ENCODE assay signal across 26 cellular contexts in genomic region chr10:127912607-127913367, GRCh38. TPM values are rescaled to one million over a fixed set of nuclear protein-coding genes. Genes with fewer than 3 reads are reported as not detected.
DNase-seq lines count a peak whose midpoint lies in the region; ATAC-seq and TF ChIP-seq lines count a peak whose summit lies in the region.
"Had no signal": no experiment of that assay in that cellular context is flagged by ENCODE, and none has a peak within 500 bp of the region (broad histone marks: within the 10 kb centered on the region; RNA-seq: fewer than 3 reads in every experiment).

No MANE protein-coding gene starts in this region.

- H3K4me1 ChIP-seq in left ventricle myocardium inferior: peaks cover 77% of the 10 kb centered on the region
- peaks cover 0 to 58% of the 10 kb centered on the region in 2 donors for H3K4me1 ChIP-seq in right atrium auricular region
- peaks cover 0 to 3% of the 10 kb centered on the region in 2 donors for H3K4me1 ChIP-seq in neuronal stem cell (ENCODE audit: control insufficient read depth in 2 of 2, insufficient read depth in 1 of 2, low read depth in 1 of 2, low read length in 2 of 2)

- H2AK5ac ChIP-seq in neuronal stem cell (ENCODE audit: low read depth, low read length): no peak overlapping the region

- H3K36me3 ChIP-seq in left ventricle myocardium inferior: no peaks in the 10 kb centered on the region
- no peaks in the 10 kb centered on the region for H3K36me3 ChIP-seq in right atrium auricular region
- no peaks in the 10 kb centered on the region for H3K36me3 ChIP-seq in neuronal stem cell (replicated peaks in 1 of 2; ENCODE audit: control insufficient read depth in 2 of 2, insufficient read depth in 2 of 2, low read length in 2 of 2)

- no peak for DNase-seq in left ventricle myocardium inferior
- DNase-seq in Right ventricle myocardium superior: no peak
- no peak for DNase-seq in right atrium auricular region (ENCODE audit: low spot score)
- no peak for DNase-seq in neuronal stem cell (ENCODE audit: low spot score)
- DNase-seq in ecto neural progenitor cell (ENCODE audit: low spot score): no peak
- DNase-seq in SKM-1 treated with dmso at 0.1 percent for 144 hours (lab: John Stamatoyannopoulos, UW; ENCODE audit: unreplicated experiment): no peak
- DNase-seq in SHP77 treated with DMSO at 0.1 percent for 48 hours (lab: John Stamatoyannopoulos, UW): no peak
- DNase-seq: AML-193; CD4-positive, alpha-beta T cell; DMS53; NCI-H1048; NCI-H1417; NCI-H1694; NCI-H2029 treated with DMSO at 0.1 percent for 48 hours; NCI-H446 treated with DMSO at 0.1 percent for 48 hours; NCI-H526; NCI-H82; NK-92 treated with Interleukin-12 subunit alpha and Interleukin-12 subunit beta, amount 100 ng/mL, for 24 hours; PC-3 had no signal

- no peak overlapping the region for H2BK12ac ChIP-seq in neuronal stem cell (ENCODE audit: low read length)

- H3K23ac ChIP-seq in neuronal stem cell (ENCODE audit: low read depth, low read length, poor library complexity): peak overlapping the region; percentile 68

- ATAC-seq in Right ventricle myocardium superior (ENCODE audit: poor library complexity): no peak
- ATAC-seq: A549, PC-3 had no signal

- H2BK5ac ChIP-seq in neuronal stem cell (ENCODE audit: low read length): no peak overlapping the region

- peak overlapping the region; percentile 89 for H3K27ac ChIP-seq in left ventricle myocardium inferior (replicated peaks)
- peak overlapping the region; percentile 49 to 88 for H3K27ac ChIP-seq in right atrium auricular region
- no peak overlapping the region for H3K27ac ChIP-seq in neuronal stem cell (replicated peaks; ENCODE audit: low read length)
- H3K27ac ChIP-seq: A549; BLaER1 treated with 17β-estradiol and CSF1 and Interleukin-3, amounts not matched to agents 10 nM and 100 nM; KMS-11 had no signal

- no peak overlapping the region for H2AFZ ChIP-seq in neuronal stem cell (ENCODE audit: low read length)

- intact Hi-C loops in left ventricle myocardium inferior (cut with micrococcal nuclease): no loop called here
- intact Hi-C loops in Right ventricle myocardium superior (cut with DNase I): no loop called here

- no peak overlapping the region for H3K4me3 ChIP-seq in left ventricle myocardium inferior
- H3K4me3 ChIP-seq in right atrium auricular region: no peak overlapping the region
- no peak overlapping the region for H3K4me3 ChIP-seq in neuronal stem cell (ENCODE audit: low read length in 2 of 2)
- H3K4me3 ChIP-seq: A549; BLaER1 treated with 17β-estradiol and CSF1 and Interleukin-3, amounts not matched to agents 10 nM and 100 nM had no signal

- peak overlapping the region; percentile 30 for H2BK120ac ChIP-seq in neuronal stem cell (ENCODE audit: low read depth, low read length)

- no peak overlapping the region for H3K4ac ChIP-seq in neuronal stem cell (ENCODE audit: low read length)

- H2BK15ac ChIP-seq in neuronal stem cell (ENCODE audit: low read length): no peak overlapping the region

- H4K8ac ChIP-seq in neuronal stem cell (ENCODE audit: low read depth, low read length): no peak overlapping the region

- no peak overlapping the region for H3K4me2 ChIP-seq in neuronal stem cell (ENCODE audit: insufficient read depth, low read length, poor library complexity, severe bottlenecking)
- H3K4me2 ChIP-seq: A549, KMS-11 had no signal

- H3K9me3 ChIP-seq in left ventricle myocardium inferior (replicated peaks): no peaks in the 10 kb centered on the region
- H3K9me3 ChIP-seq in right atrium auricular region: no peaks in the 10 kb centered on the region
- H3K9me3 ChIP-seq in neuronal stem cell (replicated peaks in 1 of 2; ENCODE audit: control insufficient read depth in 2 of 2, insufficient read depth in 1 of 2, low read depth in 1 of 2, low read length in 2 of 2): no peaks in the 10 kb centered on the region
- H3K9me3 ChIP-seq: A549 had no signal

- peak overlapping the region; percentile 59 for H3K18ac ChIP-seq in neuronal stem cell (ENCODE audit: low read length)

- H3K79me1 ChIP-seq in neuronal stem cell (ENCODE audit: low read depth, low read length): no peaks in the 10 kb centered on the region

- TF ChIP-seq CTCF in left ventricle myocardium inferior (IDR thresholded peaks at IDR 0.05; ENCODE audit: borderline replicate concordance) (no peak), right atrium auricular region (IDR thresholded peaks at IDR 0.05) (no peak)

- H3K14ac ChIP-seq in neuronal stem cell (ENCODE audit: low read length): peak overlapping the region; percentile 28

- no peaks in the 10 kb centered on the region for H3K27me3 ChIP-seq in left ventricle myocardium inferior (ENCODE audit: low read depth)
- no peaks in the 10 kb centered on the region for H3K27me3 ChIP-seq in right atrium auricular region
- peaks cover under 1 to 20% (median 10%) of the 10 kb centered on the region in 3 experiments for H3K27me3 ChIP-seq in neuronal stem cell (ENCODE audit: control insufficient read depth in 3 of 3, insufficient read depth in 3 of 3, low read depth in 1 of 3, low read length in 3 of 3)

- peak overlapping the region; percentile 12 for H3K9ac ChIP-seq in neuronal stem cell (ENCODE audit: low read depth, low read length, poor library complexity)
- H3K9ac ChIP-seq: KMS-11 had no signal

- no peak overlapping the region for H4K91ac ChIP-seq in neuronal stem cell (ENCODE audit: low read depth, low read length, poor library complexity)

- no CpG with 5 or more reads among the region's 12 CpGs for WGBS in neuronal stem cell (ENCODE audit: extremely low coverage in 2 of 2, insufficient read length in 2 of 2, insufficient replicate concordance in 1 of 2), 2 donors

RNA-seq across cellular contexts. Expression of gene PTPRE, which starts 5.9 kb away (rescaled TPM):
- 13.8 TPM for total RNA-seq in left ventricle myocardium inferior
- 16.0 TPM for total RNA-seq in Right ventricle myocardium superior
- total RNA-seq in right atrium auricular region: 10 to 100 TPM; 11.3 to 23.5 TPM
- 0.52 TPM for polyA plus RNA-seq in neuronal stem cell (2013, experiment 1 of 2)
- polyA plus RNA-seq in neuronal stem cell (2013, experiment 2 of 2): 1.0 TPM
- total RNA-seq: G401 had no signal

RNA-seq across cellular contexts. Expression of gene CLRN3, which starts 20.0 kb away (rescaled TPM):
- not detected for total RNA-seq in left ventricle myocardium inferior
- total RNA-seq in Right ventricle myocardium superior: not detected
- not detected for total RNA-seq in right atrium auricular region
- not detected for polyA plus RNA-seq in neuronal stem cell (2013, experiment 1 of 2)
- polyA plus RNA-seq in neuronal stem cell (2013, experiment 2 of 2): not detected
- total RNA-seq: CD4-positive, alpha-beta T cell; Daoy; G401; PC-3; SK-MEL-5 had no signal
- polyA plus RNA-seq: IgD-negative memory B cell had no signal
